ENCODE assay signal across 9 cellular contexts in the genomic region with DNA sequence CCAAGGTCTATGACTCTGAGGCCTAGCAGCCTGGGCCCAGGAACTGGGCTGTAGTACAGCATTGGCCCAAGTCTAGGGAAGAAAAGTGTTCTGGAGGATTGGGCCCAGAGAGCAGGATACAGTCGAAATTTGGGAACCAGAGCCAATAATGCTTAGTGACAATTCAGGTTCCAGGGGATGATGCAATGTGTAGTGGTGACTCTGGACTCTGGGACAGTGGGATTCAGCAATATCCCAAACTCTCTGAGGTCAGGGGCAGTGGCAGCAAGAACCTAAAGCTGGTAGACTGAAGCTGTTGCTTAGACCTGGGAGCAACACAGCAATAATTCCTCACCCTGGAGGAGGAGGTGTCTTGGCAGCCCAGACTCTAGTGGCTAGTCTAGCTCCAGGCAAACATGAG.
"Had no signal": no experiment of that assay in that cellular context is flagged by ENCODE, and none has a peak within 500 bp of the region (broad histone marks: within the 10 kb centered on the region; RNA-seq: fewer than 3 reads in every experiment).

No MANE protein-coding gene starts in this region.

- ATAC-seq: HCT116, K562 had no signal

- H3K27ac ChIP-seq: GM23248 had no signal

- H3K9me3 ChIP-seq: HAP-1 had no signal

- H3K9ac ChIP-seq: GM23248 had no signal

- H3K4me1 ChIP-seq: HAP-1 had no signal

- H3K36me3 ChIP-seq: HAP-1 had no signal

- DNase-seq: GM23248, GOT3, H7, HFFc6, KG1 had no signal

- H2AFZ ChIP-seq: GM23248 had no signal

- H3K27ac Mint-ChIP-seq: HFFc6 had no signal

- FAIRE-seq: HTR-8/SVneo, K562 had no signal

- H3K4me3 Mint-ChIP-seq: HFFc6 had no signal

- H3K4me3 ChIP-seq: GM23248, HAP-1, K562 had no signal
